ENCODE assay signal across 8 cellular contexts in genomic region chr20:38961530-38962043, GRCh38. TPM values are rescaled to one million over a fixed set of nuclear protein-coding genes. Genes with fewer than 3 reads are reported as not detected.
DNase-seq lines count a peak whose midpoint lies in the region; ATAC-seq and TF ChIP-seq lines count a peak whose summit lies in the region.

No MANE protein-coding gene starts in this region.

- H3F3A ChIP-seq in smooth muscle cell (ENCODE audit: low read depth), result no peaks in the 10 kb centered on the region

- POLR2A ChIA-PET in activated CD8-positive, alpha-beta T cell treated with anti-CD3 and anti-CD28 coated beads for 36 hours (lab: Charles Lee), result interaction anchor here (0.6 to 3.2 kb wide), 15 partner anchors 12 to 118 kb away, joined by 3 to 20 read pairs (median 3); partner anchors contain the start of gene FAM83D

- H3K9me3 ChIP-seq in smooth muscle cell (replicated peaks; ENCODE audit: low read depth), result no peaks in the 10 kb centered on the region

- no peaks in the 10 kb centered on the region for H3K9me3 Mint-ChIP-seq in activated CD8-positive, alpha-beta T cell treated with anti-CD3 and anti-CD28 coated beads for 36 hours

- peak overlapping the region; percentile 87 for H3K4me3 ChIP-seq in smooth muscle cell

- H2AFZ ChIP-seq in smooth muscle cell (ENCODE audit: low read depth), result peak overlapping the region; percentile 99

- H3K79me2 ChIP-seq in smooth muscle cell (ENCODE audit: low read depth), result peaks cover 26% of the 10 kb centered on the region

- no peaks in the 10 kb centered on the region for H4K20me1 ChIP-seq in smooth muscle cell (ENCODE audit: low read depth)

- H3K27me3 ChIP-seq in smooth muscle cell (ENCODE audit: low read depth), result no peaks in the 10 kb centered on the region

- peak overlapping the region; percentile 97 for H3K4me2 ChIP-seq in smooth muscle cell

- intact Hi-C loops in activated CD8-positive, alpha-beta T cell treated with anti-CD3 and anti-CD28 coated beads for 36 hours (cut with micrococcal nuclease), result no loop called here

- no peaks in the 10 kb centered on the region for H3K27me3 Mint-ChIP-seq in activated CD8-positive, alpha-beta T cell treated with anti-CD3 and anti-CD28 coated beads for 36 hours

- peaks cover 7% of the 10 kb centered on the region for H3K36me3 Mint-ChIP-seq in activated CD8-positive, alpha-beta T cell treated with anti-CD3 and anti-CD28 coated beads for 36 hours (ENCODE audit: low read depth)

- H3K36me3 ChIP-seq in smooth muscle cell (ENCODE audit: low read depth), result no peaks in the 10 kb centered on the region

- peaks cover 13% of the 10 kb centered on the region for H3K4me1 ChIP-seq in smooth muscle cell (ENCODE audit: low read depth)

- ATAC-seq in HG02884 (IDR thresholded peaks at IDR 0.05; ENCODE audit: unreplicated experiment) (peak; percentile 2), GM19467 (IDR thresholded peaks at IDR 0.05; ENCODE audit: unreplicated experiment) (no peak)
- no peak for ATAC-seq in activated CD8-positive, alpha-beta T cell treated with anti-CD3 and anti-CD28 coated beads for 36 hours

- 15% methylated on average over 16 of the region's 16 CpGs for WGBS in smooth muscle cell (ENCODE audit: low lambda C conversion rate)

- peak overlapping the region; percentile 46 for H3K27ac ChIP-seq in smooth muscle cell (ENCODE audit: low read depth)

- no peak for TF ChIP-seq CTCF in activated CD8-positive, alpha-beta T cell treated with anti-CD3 and anti-CD28 coated beads for 36 hours (IDR thresholded peaks at IDR 0.05)
- no peak for TF ChIP-seq CTCF in smooth muscle cell (IDR thresholded peaks at IDR 0.05; ENCODE audit: borderline replicate concordance, insufficient read depth, poor library complexity, severe bottlenecking)

- peak; percentile 10 for DNase-seq in A172 (ENCODE audit: low spot score)
- peak; percentile 56 for DNase-seq in activated CD8-positive, alpha-beta T cell treated with anti-CD3 and anti-CD28 coated beads for 36 hours
- DNase-seq in glomerular visceral epithelial cell (ENCODE audit: extremely low spot score), result peak; percentile 15
- no peak for DNase-seq in smooth muscle cell (lab: John Stamatoyannopoulos, UW; ENCODE audit: unreplicated experiment)
- no peak for DNase-seq in retina
- DNase-seq in dedifferentiated amniotic fluid mesenchymal stem cell (ENCODE audit: extremely low spot score), result no peak

- H3K9ac ChIP-seq in smooth muscle cell (ENCODE audit: low read depth), result peak overlapping the region; percentile 65

- CTCF ChIA-PET in activated CD8-positive, alpha-beta T cell treated with anti-CD3 and anti-CD28 coated beads for 36 hours (lab: Charles Lee), result interaction anchor here (0.6 to 3.3 kb wide), 17 partner anchors 19 to 209 kb away, joined by 3 to 30 read pairs (median 5); partner anchors contain the start of gene FAM83D

- peaks cover 20% of the 10 kb centered on the region for H3K4me1 Mint-ChIP-seq in activated CD8-positive, alpha-beta T cell treated with anti-CD3 and anti-CD28 coated beads for 36 hours (ENCODE audit: low read depth)

- H3K27ac Mint-ChIP-seq in activated CD8-positive, alpha-beta T cell treated with anti-CD3 and anti-CD28 coated beads for 36 hours, result peak overlapping the region; percentile 93

- peak overlapping the region; percentile 87 for H3K4me3 Mint-ChIP-seq in activated CD8-positive, alpha-beta T cell treated with anti-CD3 and anti-CD28 coated beads for 36 hours

RNA-seq across cellular contexts. Expression of gene DHX35, which starts 0.6 kb away (rescaled TPM):
- total RNA-seq in A172 (2014; rRNA removed; shearing (Covaris generic)), result 12.1 and 25.4 TPM in 2 replicates
- total RNA-seq in activated CD8-positive, alpha-beta T cell treated with anti-CD3 and anti-CD28 coated beads for 36 hours, result 10 to 100 TPM; 12.2 to 12.6 TPM
- total RNA-seq in smooth muscle cell, result 9.5 and 10.7 TPM in 2 replicates
- polyA plus RNA-seq in smooth muscle cell, result 4.1 and 4.5 TPM in 2 replicates

RNA-seq across cellular contexts. Expression of gene FAM83D, which starts 35.4 kb away (rescaled TPM):
- total RNA-seq in A172 (2014; rRNA removed; shearing (Covaris generic)), result 83.9 and 103 TPM in 2 replicates
- total RNA-seq in activated CD8-positive, alpha-beta T cell treated with anti-CD3 and anti-CD28 coated beads for 36 hours, result 10 to 100 TPM; 12.6 to 13.8 TPM
- 4.8 and 10.7 TPM in 2 replicates for total RNA-seq in smooth muscle cell
- polyA plus RNA-seq in smooth muscle cell, result 3.4 and 5.7 TPM in 2 replicates

Comparison
In these comparisons a context has a peak if more than half of its experiments do, and no peak if none do; other contexts are left out.
1. DNase-seq: peak in A172 (single experiment), activated CD8-positive, alpha-beta T cell treated with anti-CD3 and anti-CD28 coated beads for 36 hours (single experiment) and glomerular visceral epithelial cell (single experiment); none in smooth muscle cell (single experiment), retina (single experiment) and dedifferentiated amniotic fluid mesenchymal stem cell (single experiment).